ENCODE assay signal across 21 cellular contexts in genomic region chr11:68430801-68431200, GRCh38. TPM values are rescaled to one million over a fixed set of nuclear protein-coding genes. Genes with fewer than 3 reads are reported as not detected.
A peak's percentile ranks its signal among the peaks of the same experiment; 100 is the strongest.
DNase-seq lines count a peak whose midpoint lies in the region; TF ChIP-seq lines count a peak whose summit lies in the region.
"Had no signal": no experiment of that assay in that cellular context is flagged by ENCODE, and none has a peak within 500 bp of the region (broad histone marks: within the 10 kb centered on the region; RNA-seq: fewer than 3 reads in every experiment).

No MANE protein-coding gene starts in this region.

- H3K4me3 ChIP-seq in BLaER1 treated with 17β-estradiol and CSF1 and Interleukin-3, amounts not matched to agents 10 nM and 100 nM, result no peak overlapping the region
- H3K4me3 ChIP-seq in Peyer's patch (no peak overlapping the region), mucosa of rectum (ENCODE audit: low read length in 2 of 2) (no peak overlapping the region)
- H3K4me3 ChIP-seq: spleen, tibial nerve had no signal

- no peak overlapping the region for H3K9ac ChIP-seq in BLaER1 treated with 17β-estradiol and CSF1 and Interleukin-3, amounts not matched to agents 10 nM and 100 nM
- H3K9ac ChIP-seq in mucosa of rectum (ENCODE audit: low read depth in 1 of 2, low read length in 2 of 2), result no peak overlapping the region

- peaks cover 33 to 45% (median 44%) of the 10 kb centered on the region in 11 experiments for H3K9me3 ChIP-seq in BLaER1 treated with 17β-estradiol and CSF1 and Interleukin-3, amounts not matched to agents 10 nM and 100 nM (replicated peaks in 1 of 11)
- H3K9me3 ChIP-seq in Peyer's patch (peaks cover 0 to 10% (median 5%) of the 10 kb centered on the region in 4 donors), mucosa of rectum (ENCODE audit: control insufficient read depth in 2 of 2, low read length in 2 of 2) (peaks cover 0 to 4% of the 10 kb centered on the region in 2 donors)

- DNase-seq in Peyer's patch (peak in 2 of 3 donors; percentile 84 to 87), nephron progenitor cell (no peak), NCI-H1092 (lab: John Stamatoyannopoulos, UW) (no peak), UCSD-AML1 (lab: John Stamatoyannopoulos, UW; ENCODE audit: unreplicated experiment) (no peak), NCI-H2081 (lab: John Stamatoyannopoulos, UW) (no peak)
- DNase-seq: activated CD4-positive, alpha-beta T cell treated with anti-CD3 and anti-CD28 coated beads, Interleukin-2, amount 50 U/mL, for 4 hours; activated CD8-positive, alpha-beta memory T cell treated with anti-CD3 and anti-CD28 coated beads, Interleukin-2, amount 50 U/mL, for 48 hours; C1 segment of cervical spinal cord; effector CD8-positive, alpha-beta T cell; foreskin melanocyte; GOT3; NCI-H2227 treated with DMSO at 0.1 percent for 48 hours; spleen; T-helper 2 cell had no signal

- H3K27ac Mint-ChIP-seq in nephron progenitor cell, result no peak overlapping the region
- H3K27ac Mint-ChIP-seq: activated T-helper 2 cell treated with anti-CD3 and anti-CD28 coated beads, Interferon-gamma antibody, Interleukin-2, Interleukin-4, amounts not matched to agents 10 μg/mL and 5 μg/mL and 100 μg/mL, durations not matched to agents 14 hours and 24 hours and 36 hours; stimulated activated naive CD8-positive, alpha-beta T cell treated with anti-CD3 and anti-CD28 coated beads, Interleukin-15, Interleukin-2, amounts not matched to agents 100 ng/mL and 50 ng/mL, for 24 hours; WTC11 had no signal

- H3K27ac ChIP-seq in BLaER1 treated with 17β-estradiol and CSF1 and Interleukin-3, amounts not matched to agents 10 nM and 100 nM, result no peak overlapping the region
- H3K27ac ChIP-seq in Peyer's patch (peak overlapping the region in 2 of 4 donors; percentile 75 to 81), mucosa of rectum (ENCODE audit: low read depth in 2 of 2, low read length in 2 of 2) (peak overlapping the region; percentile 29 to 81)
- H3K27ac ChIP-seq: spleen, tibial nerve had no signal

- H3K4me1 ChIP-seq in BLaER1 treated with 17β-estradiol and CSF1 and Interleukin-3, amounts not matched to agents 10 nM and 100 nM, result peaks cover 21 to 54% (median 48%) of the 10 kb centered on the region in 10 experiments
- H3K4me1 ChIP-seq in Peyer's patch, result no peaks in the 10 kb centered on the region
- H3K4me1 ChIP-seq in mucosa of rectum (ENCODE audit: control insufficient read depth in 2 of 2, insufficient read depth in 2 of 2, low read length in 2 of 2), result peaks cover 5 to 6% of the 10 kb centered on the region in 2 donors
- H3K4me1 ChIP-seq: spleen, tibial nerve had no signal

- H3K27me3 ChIP-seq in BLaER1 treated with 17β-estradiol and CSF1 and Interleukin-3, amounts not matched to agents 10 nM and 100 nM, result peaks cover 0 to 17% (median 0%) of the 10 kb centered on the region in 11 experiments; a peak in 3 of 22 replicates
- H3K27me3 ChIP-seq in Peyer's patch, result no peaks in the 10 kb centered on the region
- H3K27me3 ChIP-seq in mucosa of rectum (ENCODE audit: control insufficient read depth in 2 of 2, insufficient read depth in 2 of 2, low read length in 2 of 2), result no peaks in the 10 kb centered on the region
- H3K27me3 ChIP-seq: spleen, tibial nerve had no signal

- peaks cover 80% of the 10 kb centered on the region for H3K36me3 Mint-ChIP-seq in nephron progenitor cell (ENCODE audit: low read depth)

- peaks cover 6% of the 10 kb centered on the region for H3K27me3 Mint-ChIP-seq in nephron progenitor cell (ENCODE audit: low read depth, poor library complexity)
- H3K27me3 Mint-ChIP-seq: stimulated activated naive CD8-positive, alpha-beta T cell treated with anti-CD3 and anti-CD28 coated beads, Interleukin-15, Interleukin-2, amounts not matched to agents 100 ng/mL and 50 ng/mL, for 24 hours had no signal

- peaks cover 45 to 91% (median 74%) of the 10 kb centered on the region in 11 experiments for H3K36me3 ChIP-seq in BLaER1 treated with 17β-estradiol and CSF1 and Interleukin-3, amounts not matched to agents 10 nM and 100 nM
- peaks cover 0 to 80% (median 0%) of the 10 kb centered on the region in 3 donors for H3K36me3 ChIP-seq in Peyer's patch
- peaks cover 45 to 63% of the 10 kb centered on the region in 2 donors for H3K36me3 ChIP-seq in mucosa of rectum (ENCODE audit: control insufficient read depth in 2 of 2, insufficient read depth in 2 of 2, low read length in 2 of 2)

- TF ChIP-seq CTCF in Peyer's patch (IDR thresholded peaks at IDR 0.05) (no peak), nephron progenitor cell (IDR thresholded peaks at IDR 0.05) (no peak)

- no peak overlapping the region for H3K4me3 Mint-ChIP-seq in nephron progenitor cell
- H3K4me3 Mint-ChIP-seq: stimulated activated naive CD8-positive, alpha-beta T cell treated with anti-CD3 and anti-CD28 coated beads, Interleukin-15, Interleukin-2, amounts not matched to agents 100 ng/mL and 50 ng/mL, for 24 hours; WTC11 had no signal

- H3K4me1 Mint-ChIP-seq in nephron progenitor cell, result no peaks in the 10 kb centered on the region
- H3K4me1 Mint-ChIP-seq: WTC11 had no signal

- TF ChIP-seq POLR2A in Peyer's patch (IDR thresholded peaks at IDR 0.05), result no peak

- peak overlapping the region in 6 of 11 experiments; percentile 22 to 93 (median 86); a peak in 12 of 22 replicates for H3K4me2 ChIP-seq in BLaER1 treated with 17β-estradiol and CSF1 and Interleukin-3, amounts not matched to agents 10 nM and 100 nM

- peaks cover 33% of the 10 kb centered on the region for H3K9me3 Mint-ChIP-seq in nephron progenitor cell

- H4K20me1 ChIP-seq in BLaER1 treated with 17β-estradiol and CSF1 and Interleukin-3, amounts not matched to agents 10 nM and 100 nM, result peaks cover 0 to 53% (median 18%) of the 10 kb centered on the region in 11 experiments; a peak in 14 of 22 replicates

- TF ChIP-seq EP300 in Ishikawa (IDR thresholded peaks at IDR 0.05; ENCODE audit: borderline replicate concordance), result no peak

- TF ChIP-seq RAD21 in Ishikawa (IDR thresholded peaks at IDR 0.05; ENCODE audit: low read depth), result no peak

TF ChIP-seq in Ishikawa, 13 proteins besides CTCF, POLR2A, EP300 and RAD21:
- no peak for TF ChIP-seq EGR1 (IDR thresholded peaks at IDR 0.05)
- TF ChIP-seq REST (IDR thresholded peaks at IDR 0.05; ENCODE audit: low read depth), result no peak
- no peak for TF ChIP-seq YY1 (IDR thresholded peaks at IDR 0.05; ENCODE audit: low read depth)
- TF ChIP-seq CEBPB (IDR thresholded peaks at IDR 0.05), result no peak
- TF ChIP-seq CREB1 (IDR thresholded peaks at IDR 0.05; ENCODE audit: low read depth), result no peak
- TF ChIP-seq USF1 (IDR thresholded peaks at IDR 0.05), result peak; percentile 83
- no peak for TF ChIP-seq MAX (IDR thresholded peaks at IDR 0.05)
- TF ChIP-seq NFIC (IDR thresholded peaks at IDR 0.05), result no peak
- 0 out of 2 replicates have a peak, but pooled peaks have one; percentile 12 for TF ChIP-seq TEAD4 (IDR thresholded peaks at IDR 0.05)
- no peak for TF ChIP-seq ZBTB7A (IDR thresholded peaks at IDR 0.05; ENCODE audit: low read depth)
- no peak for TF ChIP-seq TAF1 (IDR thresholded peaks at IDR 0.05; ENCODE audit: low read depth)

RNA-seq across cellular contexts. Expression of gene PPP6R3, which starts 29.8 kb away (rescaled TPM):
- 100 to 1,000 TPM; 130 to 282 (median 156) TPM for total RNA-seq in Peyer's patch

Comparison
In these comparisons a context has a peak if more than half of its experiments do, and no peak if none do; other contexts are left out.
1. H3K27ac ChIP-seq: peak in mucosa of rectum (2 of 2); none in BLaER1 treated with 17β-estradiol and CSF1 and Interleukin-3, amounts not matched to agents 10 nM and 100 nM (0 of 11).
2. DNase-seq: peak in Peyer's patch (2 of 3); none in nephron progenitor cell (single experiment), NCI-H1092 (single experiment), UCSD-AML1 (single experiment) and NCI-H2081 (0 of 2).